ENCODE assay signal across 7 cellular contexts in genomic region chr10:112184052-112184371, GRCh38. TPM values are rescaled to one million over a fixed set of nuclear protein-coding genes. Genes with fewer than 3 reads are reported as not detected.
DNase-seq lines count a peak whose midpoint lies in the region; ATAC-seq and TF ChIP-seq lines count a peak whose summit lies in the region.

No MANE protein-coding gene starts in this region.

- TF ChIP-seq POLR2A in HCT116 (IDR thresholded peaks at IDR 0.05; ENCODE audit: borderline replicate concordance, extremely low read depth, insufficient read depth, insufficient read length) (no peak), spleen (IDR thresholded peaks at IDR 0.05) (no peak)

- TF ChIP-seq RAD21 in HCT116 (IDR thresholded peaks at IDR 0.05; ENCODE audit: low read depth), result no peak

- H3K9ac ChIP-seq in HCT116 (ENCODE audit: low read length), result peak overlapping the region; percentile 79

- H3K4me3 Mint-ChIP-seq in activated B cell treated with CpG ODN at 0.5 μM for 24 hours, result peak overlapping the region; percentile 91

- H3K9me3 Mint-ChIP-seq in activated B cell treated with CpG ODN at 0.5 μM for 24 hours, result peaks cover 4% of the 10 kb centered on the region

- CTCF ChIA-PET in HCT116 (lab: Charles Lee), result interaction anchor here (1.0 to 3.6 kb wide), 6 partner anchors 43 to 288 kb away, joined by 3 to 21 read pairs (median 6); no protein-coding TSS in a partner anchor
- CTCF ChIA-PET in activated B cell treated with CpG ODN at 0.5 μM for 24 hours (lab: Charles Lee), result interaction anchor here (1.6 to 2.7 kb wide), 2 partner anchors 47 to 251 kb away, joined by 4 to 11 read pairs; no protein-coding TSS in a partner anchor

- H3K27me3 ChIP-seq in HCT116 (ENCODE audit: insufficient read depth, low read length) (no peaks in the 10 kb centered on the region), hepatocyte (no peaks in the 10 kb centered on the region), spleen (replicated peaks in 1 of 7) (no peaks in the 10 kb centered on the region)

- H3K9me2 ChIP-seq in HCT116 (ENCODE audit: insufficient read depth) (no peaks in the 10 kb centered on the region), hepatocyte (replicated peaks; ENCODE audit: insufficient read depth) (no peaks in the 10 kb centered on the region)

- H3K27ac Mint-ChIP-seq in activated B cell treated with CpG ODN at 0.5 μM for 24 hours, result peak overlapping the region; percentile 93

- intact Hi-C loops in HCT116 (cut with micrococcal nuclease) (loop anchor here (5.0 kb wide), 2 partner anchors 123 to 248 kb away; no protein-coding TSS in a partner anchor), activated B cell treated with CpG ODN at 0.5 μM for 24 hours (cut with micrococcal nuclease) (loop anchor here (5.0 kb wide), 2 partner anchors 248 to 1498 kb away; no protein-coding TSS in a partner anchor), spleen (cut with DNase I; ENCODE audit: low total_unique reads) (loop anchor here (10.0 kb wide), 2 partner anchors 131 to 261 kb away; partner anchors contain the start of genes VTI1A and ZDHHC6)

- H3K4me1 ChIP-seq in HCT116 (ENCODE audit: control insufficient read depth in 1 of 2, insufficient read depth in 2 of 2, low read length in 2 of 2), result peaks cover 3 to 16% of the 10 kb centered on the region in 2 experiments; a peak in 3 of 4 replicates
- peaks cover 8% of the 10 kb centered on the region for H3K4me1 ChIP-seq in hepatocyte (ENCODE audit: insufficient read depth)
- H3K4me1 ChIP-seq in spleen, result peaks cover 2 to 35% (median 21%) of the 10 kb centered on the region in 6 donors

- peak overlapping the region; percentile 86 for H3K4me2 ChIP-seq in HCT116 (ENCODE audit: low read length)
- H3K4me2 ChIP-seq in hepatocyte, result peak overlapping the region; percentile 80

- H2AFZ ChIP-seq in HCT116 (ENCODE audit: low read depth, low read length, poor library complexity, severe bottlenecking) (peak overlapping the region; percentile 81), hepatocyte (peak overlapping the region; percentile 88)

- WGBS in hepatocyte (ENCODE audit: low lambda C conversion rate, missing lambda C conversion rate), result 19% methylated on average over 5 of the region's 5 CpGs
- WGBS in spleen, 5 donors, result 5 to 16% (median 10%) methylated on average over 5 of the region's 5 CpGs

- no peaks in the 10 kb centered on the region for H4K20me1 ChIP-seq in HCT116 (ENCODE audit: insufficient read depth)
- no peaks in the 10 kb centered on the region for H4K20me1 ChIP-seq in hepatocyte (ENCODE audit: insufficient read depth, poor library complexity, severe bottlenecking)

- H3K9me3 ChIP-seq in HCT116 (ENCODE audit: control insufficient read depth in 1 of 2, insufficient read depth in 1 of 2, low read depth in 1 of 2, low read length in 2 of 2), result peaks cover 0 to 3% of the 10 kb centered on the region in 2 experiments; a peak in 2 of 4 replicates
- H3K9me3 ChIP-seq in hepatocyte (ENCODE audit: low read depth), result no peaks in the 10 kb centered on the region
- peaks cover 0 to 15% (median 4%) of the 10 kb centered on the region in 8 donors for H3K9me3 ChIP-seq in spleen

- DNase-seq in HCT116 (ENCODE audit: low read depth, low spot score) (no peak), activated B cell treated with CpG ODN at 0.5 μM for 24 hours (no peak), hepatocyte (ENCODE audit: low spot score) (no peak), spleen (no peak), NCI-H1105 treated with DMSO at 0.1 percent for 48 hours (lab: John Stamatoyannopoulos, UW) (no peak), GDM1 (lab: John Stamatoyannopoulos, UW) (no peak), DMS53 treated with DMSO at 0.1 percent for 48 hours (lab: John Stamatoyannopoulos, UW; ENCODE audit: unreplicated experiment) (no peak)

- H3K79me2 ChIP-seq in HCT116 (ENCODE audit: insufficient read depth, low read length), result peaks cover 12% of the 10 kb centered on the region
- peaks cover 18% of the 10 kb centered on the region for H3K79me2 ChIP-seq in hepatocyte

- POLR2A ChIA-PET in HCT116 (lab: Charles Lee) (interaction anchor here (1.0 kb wide), 1 partner anchor 47 kb away, joined by 3 read pairs; no protein-coding TSS in a partner anchor), activated B cell treated with CpG ODN at 0.5 μM for 24 hours (lab: Charles Lee) (interaction anchor here (0.6 to 2.2 kb wide), 10 partner anchors 9 to 263 kb away, joined by 3 to 12 read pairs (median 6); partner anchors contain the start of genes VTI1A and ZDHHC6)

- ATAC-seq in HCT116 (no peak), activated B cell treated with CpG ODN at 0.5 μM for 24 hours (ENCODE audit: low read depth) (no peak)

- peaks cover 21% of the 10 kb centered on the region for H3K4me1 Mint-ChIP-seq in activated B cell treated with CpG ODN at 0.5 μM for 24 hours

- H3K27ac ChIP-seq in HCT116 (ENCODE audit: low read depth, low read length), result peak overlapping the region; percentile 33; the same call in 1 of the 2 replicates
- H3K27ac ChIP-seq in hepatocyte, result peak overlapping the region; percentile 97
- peak overlapping the region; percentile 47 to 87 (median 75) for H3K27ac ChIP-seq in spleen

- TF ChIP-seq CTCF in HCT116 (IDR thresholded peaks at IDR 0.05 in 2 of 3, conservative IDR thresholded peaks at IDR 0.05 in 1 of 3; ENCODE audit: borderline replicate concordance in 1 of 3, insufficient read depth in 1 of 3, low read depth in 2 of 3, low read length in 2 of 3), result no peak
- TF ChIP-seq CTCF in activated B cell treated with CpG ODN at 0.5 μM for 24 hours (IDR thresholded peaks at IDR 0.05), result no peak
- TF ChIP-seq CTCF in hepatocyte (IDR thresholded peaks at IDR 0.05; ENCODE audit: poor library complexity), result no peak
- no peak for TF ChIP-seq CTCF in spleen (IDR thresholded peaks at IDR 0.05 in 8 of 11, conservative IDR thresholded peaks at IDR 0.05 in 3 of 11)

- H3K36me3 Mint-ChIP-seq in activated B cell treated with CpG ODN at 0.5 μM for 24 hours (ENCODE audit: low read depth), result peaks cover 30% of the 10 kb centered on the region

- H3K36me3 ChIP-seq in HCT116 (ENCODE audit: control insufficient read depth in 1 of 2, insufficient read depth in 2 of 2, low read length in 2 of 2) (peaks cover 10 to 15% of the 10 kb centered on the region in 2 experiments; a peak in 3 of 4 replicates), hepatocyte (replicated peaks; ENCODE audit: insufficient read depth, low read depth) (no peaks in the 10 kb centered on the region), spleen (peaks cover 0 to 24% (median 14%) of the 10 kb centered on the region in 6 donors)

- H3K4me3 ChIP-seq in HCT116 (replicated peaks in 1 of 2; ENCODE audit: low read depth in 1 of 2, low read length in 2 of 2), result peak overlapping the region; percentile 75 to 84
- peak overlapping the region; percentile 83 for H3K4me3 ChIP-seq in hepatocyte
- peak overlapping the region; percentile 63 to 96 (median 90) for H3K4me3 ChIP-seq in spleen

- BruUV-seq in HCT116 (replicated peaks; lab: Mats Ljungman, UMichigan), result TSS peak; percentile 97

- RAD21 ChIA-PET in HCT116 (lab: Charles Lee; ENCODE audit: low non-redundant PET in 1 of 2, low total read pairs in 2 of 2, uncharacterized antibody in 2 of 2, unreplicated experiment in 2 of 2), result interaction anchor here in 1 of 2 experiments (0.5 kb wide), 1 partner anchor 289 kb away, joined by 4 read pairs; no protein-coding TSS in a partner anchor

- H3K27me3 Mint-ChIP-seq in activated B cell treated with CpG ODN at 0.5 μM for 24 hours, result no peaks in the 10 kb centered on the region

TF ChIP-seq in HCT116, 20 proteins besides CTCF, POLR2A, EP300 and RAD21:
- TF ChIP-seq TCF7L2 (IDR thresholded peaks at IDR 0.05; ENCODE audit: borderline replicate concordance, extremely low read depth, insufficient read depth, insufficient read length) (no peak), SRF (IDR thresholded peaks at IDR 0.05; ENCODE audit: low read depth) (no peak), SP1 (IDR thresholded peaks at IDR 0.05; ENCODE audit: low read depth) (no peak; the same call in 1 of the 2 replicates), ZFX (IDR thresholded peaks at IDR 0.05) (peak; percentile 31; the same call in 1 of the 2 replicates), JUND (IDR thresholded peaks at IDR 0.05) (no peak)

RNA-seq across cellular contexts. Expression of gene GPAM, which starts 0.4 kb away (rescaled TPM):
- 19.3 TPM for total RNA-seq in HCT116 (2021; ENCODE audit: unreplicated experiment)
- 4.0 and 5.6 TPM in 2 replicates for polyA plus RNA-seq in HCT116 (2012)
- total RNA-seq in activated B cell treated with CpG ODN at 0.5 μM for 24 hours, result 8.6 and 10.2 TPM in 2 replicates
- total RNA-seq in hepatocyte, result 49.2 and 51.9 TPM in 2 replicates
- polyA plus RNA-seq in hepatocyte, result 5.6 and 7.8 TPM in 2 replicates
- total RNA-seq in spleen, result 10 to 100 TPM in 1 of 7 donors, 1 to 10 TPM in 6; 5.0 to 15.0 (median 7.1) TPM
- 1 to 10 TPM; 2.6 to 3.3 (median 2.6) TPM for polyA plus RNA-seq in spleen

Comparison
In these comparisons a context has a peak if more than half of its experiments do, and no peak if none do; other contexts are left out.
1. H3K27ac ChIP-seq: peak in every context shown above with its lines; median percentile 97 in hepatocyte; 75 in spleen; 33 in HCT116.